ENCODE assay signal across 8 cellular contexts in the genomic region with DNA sequence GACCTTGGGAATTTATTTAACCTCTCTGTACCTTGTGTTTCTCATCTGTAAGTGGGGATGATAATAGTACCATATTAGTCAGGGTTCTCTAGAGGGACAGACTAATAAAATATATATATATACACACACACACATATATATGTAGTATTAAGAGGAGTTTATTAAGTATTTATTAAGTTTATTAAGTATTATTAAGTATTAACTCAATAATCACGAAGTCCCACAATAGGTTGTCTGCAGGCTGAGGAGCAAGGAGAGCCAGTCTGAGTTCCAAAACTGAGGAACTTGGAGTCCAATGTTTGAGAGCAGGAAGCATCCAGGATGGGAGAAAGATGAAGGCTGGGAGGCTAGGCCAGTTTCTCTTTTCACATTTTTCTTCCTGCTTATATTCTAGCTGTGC.
"Had no signal": no experiment of that assay in that cellular context is flagged by ENCODE, and none has a peak within 500 bp of the region (broad histone marks: within the 10 kb centered on the region; RNA-seq: fewer than 3 reads in every experiment).

No MANE protein-coding gene starts in this region.

- ATAC-seq: GM12878 had no signal

- DNase-seq: GDM1, GF-D8 had no signal

- H3K4me3 ChIP-seq: GM12878 had no signal

- FAIRE-seq: G401.6, GM12878, GM12891, GM12892, GM18507, GM19239 had no signal
